ENCODE assay signal across 10 cellular contexts in the genomic region with DNA sequence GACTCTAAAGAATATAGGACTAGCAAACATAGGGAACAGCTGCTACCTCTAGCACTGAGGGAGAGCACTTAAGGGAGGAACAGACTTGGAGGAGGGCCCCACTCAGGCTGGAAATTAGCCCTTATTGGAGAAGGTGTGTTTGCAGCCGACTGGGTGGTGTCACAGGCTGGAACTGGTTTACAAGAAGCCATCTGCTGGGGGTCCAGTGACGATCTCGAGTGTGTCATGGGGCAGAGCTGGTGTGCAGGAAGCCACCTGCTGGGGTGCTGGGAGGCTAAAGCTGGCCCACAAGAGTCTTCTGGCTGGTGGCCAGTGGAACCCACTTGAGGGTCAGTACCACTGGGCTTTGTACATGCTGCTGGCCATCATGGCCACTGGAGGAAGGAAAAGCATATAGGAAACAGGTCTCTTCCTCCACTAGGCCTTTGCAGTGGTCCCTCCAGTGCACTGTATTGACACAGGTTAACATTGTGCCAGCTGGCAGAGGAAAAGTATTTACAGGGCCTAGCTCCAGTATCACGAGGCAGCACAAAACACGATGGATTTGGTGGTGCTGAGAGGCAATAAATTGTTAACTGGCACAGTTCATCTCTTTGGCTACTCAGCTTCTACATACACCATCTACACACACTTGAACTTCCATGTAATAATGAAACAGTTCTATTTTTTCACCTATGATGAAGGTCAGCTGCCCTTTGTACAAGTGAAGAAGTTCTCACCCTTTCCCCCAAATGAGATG. TPM values are rescaled to one million over a fixed set of nuclear protein-coding genes. Genes with fewer than 3 reads are reported as not detected.
DNase-seq lines count a peak whose midpoint lies in the region; ATAC-seq and TF ChIP-seq lines count a peak whose summit lies in the region.
"Had no signal": no experiment of that assay in that cellular context is flagged by ENCODE, and none has a peak within 500 bp of the region (broad histone marks: within the 10 kb centered on the region; RNA-seq: fewer than 3 reads in every experiment).

No MANE protein-coding gene starts in this region.

- no peaks in the 10 kb centered on the region for H3K4me1 Mint-ChIP-seq in activated T-helper 17 cell treated with anti-CD3 and anti-CD28 coated beads, Interleukin-2, amount 50 U/mL, for 72 hours

- H3K9me3 ChIP-seq in esophagus squamous epithelium: no peaks in the 10 kb centered on the region

- peak; percentile 39 for ATAC-seq in HG03342 (IDR thresholded peaks at IDR 0.05; ENCODE audit: unreplicated experiment)
- ATAC-seq in activated T-helper 17 cell treated with anti-CD3 and anti-CD28 coated beads, Interleukin-2, amount 50 U/mL, for 72 hours (replicated peaks): peak; percentile 11

- H3K4me3 ChIP-seq in esophagus squamous epithelium: no peak overlapping the region
- H3K4me3 ChIP-seq: lung had no signal

- TF ChIP-seq POLR2A in esophagus squamous epithelium (IDR thresholded peaks at IDR 0.05): no peak

- peak overlapping the region in 2 of 4 donors; percentile 6 to 29 for H3K27ac ChIP-seq in esophagus squamous epithelium

- DNase-seq in GM04504 (ENCODE audit: low read depth) (peak; percentile 6), mucosa of gallbladder (ENCODE audit: low spot score) (peak; percentile 27), esophagus squamous epithelium (lab: John Stamatoyannopoulos, UW) (no peak), iPS-NIHi11 (ENCODE audit: low spot score) (no peak), HK-2 (ENCODE audit: unreplicated experiment) (no peak), posterior cingulate gyrus (no peak)
- DNase-seq: Calu3 had no signal

- H3K4me1 ChIP-seq in esophagus squamous epithelium: peaks cover 0 to 25% (median 8%) of the 10 kb centered on the region in 3 donors

- H3K36me3 ChIP-seq in esophagus squamous epithelium: peaks cover 0 to 6% (median 0%) of the 10 kb centered on the region in 3 donors

- H3K9me3 Mint-ChIP-seq in activated T-helper 17 cell treated with anti-CD3 and anti-CD28 coated beads, Interleukin-2, amount 50 U/mL, for 72 hours: no peaks in the 10 kb centered on the region

- no peaks in the 10 kb centered on the region for H3K27me3 ChIP-seq in esophagus squamous epithelium

- no peak overlapping the region for H3K4me3 Mint-ChIP-seq in activated T-helper 17 cell treated with anti-CD3 and anti-CD28 coated beads, Interleukin-2, amount 50 U/mL, for 72 hours

- H3K27me3 Mint-ChIP-seq in activated T-helper 17 cell treated with anti-CD3 and anti-CD28 coated beads, Interleukin-2, amount 50 U/mL, for 72 hours: peaks cover 11% of the 10 kb centered on the region

- no peak overlapping the region for H3K27ac Mint-ChIP-seq in activated T-helper 17 cell treated with anti-CD3 and anti-CD28 coated beads, Interleukin-2, amount 50 U/mL, for 72 hours

- no peaks in the 10 kb centered on the region for H3K36me3 Mint-ChIP-seq in activated T-helper 17 cell treated with anti-CD3 and anti-CD28 coated beads, Interleukin-2, amount 50 U/mL, for 72 hours (ENCODE audit: low read depth)

- intact Hi-C loops in esophagus squamous epithelium (cut with DNase I): no loop called here
- intact Hi-C loops in posterior cingulate gyrus (cut with DNase I): no loop called here

- TF ChIP-seq CTCF in esophagus squamous epithelium (IDR thresholded peaks at IDR 0.05): no peak

- WGBS in esophagus squamous epithelium, 2 donors: 39 to 56% methylated on average over 3 to 5 of the region's 5 CpGs

RNA-seq across cellular contexts. Expression of a gene that starts 43.6 kb away (rescaled TPM):
- total RNA-seq in activated T-helper 17 cell treated with anti-CD3 and anti-CD28 coated beads, Interleukin-2, amount 50 U/mL, for 72 hours: 10 to 100 TPM; 11.9 to 21.9 TPM
- 90.0 TPM for total RNA-seq in mucosa of gallbladder
- 10 to 100 TPM in 3 of 4 donors, 1 to 10 TPM in 1; 7.2 to 55.3 (median 26.3) TPM for total RNA-seq in esophagus squamous epithelium

Comparison
In these comparisons a context has a peak if more than half of its experiments do, and no peak if none do; other contexts are left out.
1. DNase-seq: peak in GM04504 (single experiment) and mucosa of gallbladder (single experiment); none in esophagus squamous epithelium (single experiment), iPS-NIHi11 (single experiment), HK-2 (single experiment) and posterior cingulate gyrus (0 of 10).